In the genomic region with DNA sequence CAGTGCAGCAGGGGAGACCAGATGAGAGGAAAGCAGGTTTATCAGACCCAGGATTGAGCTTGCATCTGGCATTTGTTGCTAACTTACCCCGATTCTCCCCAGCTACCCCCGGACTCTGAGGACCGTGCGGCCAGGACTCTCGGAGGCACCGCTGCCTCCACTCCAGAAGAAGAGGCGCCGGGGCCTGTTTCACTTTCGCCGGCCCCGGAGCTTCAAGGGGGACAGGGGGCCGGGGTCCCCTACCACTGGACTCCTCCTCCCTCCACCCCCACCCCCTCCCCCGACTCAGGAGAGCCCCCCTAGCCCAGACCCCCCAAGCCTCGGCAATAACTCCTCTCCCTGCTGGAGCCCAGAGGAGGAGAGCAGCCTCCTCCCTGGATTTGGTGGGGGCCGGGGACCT, we compare ENCODE assay signal across 30 cellular contexts. TPM values are rescaled to one million over a fixed set of nuclear protein-coding genes. Genes with fewer than 3 reads are reported as not detected.
"Had no signal": no experiment of that assay in that cellular context is flagged by ENCODE, and none has a peak within 500 bp of the region (broad histone marks: within the 10 kb centered on the region; RNA-seq: fewer than 3 reads in every experiment).

No MANE protein-coding gene starts in this region.

- DNase-seq: colonic mucosa; effector memory CD4-positive, alpha-beta T cell; erythroblast; esophagus squamous epithelium; mammary epithelial cell; mesendoderm; midbrain; naive thymus-derived CD4-positive, alpha-beta T cell; ovary; retina; stimulated activated CD4-positive, alpha-beta T cell treated with anti-CD3 and anti-CD28 coated beads, Interleukin-12 subunit alpha, Interleukin-12 subunit beta, amount 100 ng/mL, for 4 hours; stimulated activated CD4-positive, alpha-beta T cell treated with anti-CD3 and anti-CD28 coated beads, Interleukin-1b, Interleukin-23, amount 100 ng/mL, for 48 hours; stimulated activated CD4-positive, alpha-beta T cell treated with anti-CD3 and anti-CD28 coated beads, Interleukin-4, amount 100 ng/mL, for 1 hour; stimulated activated CD8-positive, alpha-beta memory T cell treated with anti-CD3 and anti-CD28 coated beads, Interleukin-4, amount 100 ng/mL, for 48 hours; stimulated activated naive CD4-positive, alpha-beta T cell; stimulated activated naive CD8-positive, alpha-beta T cell treated with anti-CD3 and anti-CD28 coated beads, Interleukin-15, amount 100 ng/mL, for 72 hours; transverse colon had no signal

- H3K4me1 Mint-ChIP-seq: naive thymus-derived CD4-positive, alpha-beta T cell; nephron had no signal

- H3K9me3 ChIP-seq: colonic mucosa, esophagus squamous epithelium, ovary, suprapubic skin, transverse colon, vagina had no signal

- FAIRE-seq: endothelial cell of umbilical vein, frontal cortex, keratinocyte had no signal

- H3K9ac ChIP-seq: neural progenitor cell had no signal

- H3K27me3 ChIP-seq: colonic mucosa, neural progenitor cell, ovary, suprapubic skin, transverse colon, vagina had no signal

- H3K4me1 ChIP-seq: esophagus squamous epithelium, neural progenitor cell, suprapubic skin, vagina had no signal

- H3K36me3 Mint-ChIP-seq: naive thymus-derived CD4-positive, alpha-beta T cell; neural progenitor cell had no signal

- H3K4me3 ChIP-seq: colonic mucosa, esophagus squamous epithelium, neural progenitor cell, ovary, smooth muscle cell, suprapubic skin, transverse colon, vagina had no signal

- H3K27ac ChIP-seq: colonic mucosa, esophagus squamous epithelium, neural progenitor cell, ovary, suprapubic skin, transverse colon, vagina had no signal

- H3K27ac Mint-ChIP-seq: dendritic cell treated with granulocyte-macrophage colony-stimulating factor and Interleukin-4, amounts not matched to agents 40 ng/mL and 50 ng/mL, for 4 days; nephron; neural progenitor cell; stimulated activated naive CD8-positive, alpha-beta T cell treated with anti-CD3 and anti-CD28 coated beads, Interleukin-15, amount 100 ng/mL, for 72 hours had no signal

- H3K36me3 ChIP-seq: colonic mucosa, esophagus squamous epithelium, neural progenitor cell, ovary, suprapubic skin, transverse colon, vagina had no signal

- ATAC-seq: left lobe of liver; naive thymus-derived CD4-positive, alpha-beta T cell; sciatic nerve; stimulated activated naive CD8-positive, alpha-beta T cell treated with anti-CD3 and anti-CD28 coated beads, Interleukin-15, amount 100 ng/mL, for 72 hours had no signal

- H3K9me3 Mint-ChIP-seq: dendritic cell treated with granulocyte-macrophage colony-stimulating factor and Interleukin-4, amounts not matched to agents 40 ng/mL and 50 ng/mL, for 4 days; naive thymus-derived CD4-positive, alpha-beta T cell; nephron; neural progenitor cell; stimulated activated naive CD8-positive, alpha-beta T cell treated with anti-CD3 and anti-CD28 coated beads, Interleukin-15, amount 100 ng/mL, for 72 hours had no signal

- H3K4me3 Mint-ChIP-seq: dendritic cell treated with granulocyte-macrophage colony-stimulating factor and Interleukin-4, amounts not matched to agents 40 ng/mL and 50 ng/mL, for 4 days; naive thymus-derived CD4-positive, alpha-beta T cell; nephron; neural progenitor cell; stimulated activated naive CD8-positive, alpha-beta T cell treated with anti-CD3 and anti-CD28 coated beads, Interleukin-15, amount 100 ng/mL, for 72 hours had no signal

RNA-seq across cellular contexts. Expression of a gene that starts 6.5 kb away (rescaled TPM):
- total RNA-seq: chondrocyte, endothelial cell of umbilical vein, esophagus squamous epithelium, mammary epithelial cell, pulmonary artery endothelial cell, sciatic nerve, smooth muscle cell, suprapubic skin, vagina had no signal
- polyA plus RNA-seq: endothelial cell of umbilical vein; keratinocyte; mammary epithelial cell; naive thymus-derived CD4-positive, alpha-beta T cell; smooth muscle cell had no signal

RNA-seq across cellular contexts. Expression of a gene that starts 13.0 kb away (rescaled TPM):
- total RNA-seq: endothelial cell of umbilical vein, smooth muscle cell had no signal
- polyA plus RNA-seq: naive thymus-derived CD4-positive, alpha-beta T cell; smooth muscle cell had no signal
